Comparison of ENCODE assay signal across 1 cellular context in the genomic region with DNA sequence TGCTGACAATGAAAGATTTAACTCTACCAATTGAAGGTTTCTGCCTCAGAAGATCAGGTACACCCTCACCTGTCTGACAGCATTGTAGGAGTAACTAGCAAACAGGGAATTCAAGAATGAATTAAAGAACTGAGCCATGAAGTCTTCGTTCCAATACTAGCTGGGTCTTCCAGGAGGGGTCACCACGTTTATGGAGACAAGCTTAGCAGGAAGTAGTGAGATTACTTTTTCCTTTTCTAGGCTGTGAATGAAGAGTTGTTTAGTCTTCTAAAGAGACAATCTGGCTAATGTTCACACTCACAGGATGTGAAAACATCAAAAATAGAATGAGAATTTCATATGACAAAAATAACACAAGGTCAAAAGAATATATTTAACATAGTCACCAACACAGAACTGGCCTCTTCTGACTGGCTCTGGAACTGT.
TF ChIP-seq lines count a peak whose summit lies in the region.

No MANE protein-coding gene starts in this region.

TF ChIP-seq in GM12878, 131 proteins besides CTCF, POLR2A, EP300 and RAD21 (continued from another document and continues in another):
- TF ChIP-seq, protein P1, sequence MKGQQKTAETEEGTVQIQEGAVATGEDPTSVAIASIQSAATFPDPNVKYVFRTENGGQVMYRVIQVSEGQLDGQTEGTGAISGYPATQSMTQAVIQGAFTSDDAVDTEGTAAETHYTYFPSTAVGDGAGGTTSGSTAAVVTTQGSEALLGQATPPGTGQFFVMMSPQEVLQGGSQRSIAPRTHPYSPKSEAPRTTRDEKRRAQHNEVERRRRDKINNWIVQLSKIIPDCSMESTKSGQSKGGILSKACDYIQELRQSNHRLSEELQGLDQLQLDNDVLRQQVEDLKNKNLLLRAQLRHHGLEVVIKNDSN (IDR thresholded peaks at IDR 0.05; ENCODE audit: borderline replicate concordance, extremely low read length, insufficient read depth, low read depth, low read length): no peak
- TF ChIP-seq SMAD1 (IDR thresholded peaks at IDR 0.05; ENCODE audit: low read depth, partially characterized antibody): no peak
- TF ChIP-seq CEBPB (IDR thresholded peaks at IDR 0.05; ENCODE audit: borderline replicate concordance in 1 of 2, low read depth in 2 of 2, low read length in 2 of 2): no peak
- TF ChIP-seq PAX8 (IDR thresholded peaks at IDR 0.05): no peak
- TF ChIP-seq POLR2AphosphoS2 (IDR thresholded peaks at IDR 0.05; ENCODE audit: low read depth, low read length): no peak
- TF ChIP-seq CHD1 (IDR thresholded peaks at IDR 0.05; ENCODE audit: low read depth, low read length): no peak
- peak; percentile 99 for TF ChIP-seq MEF2A (IDR thresholded peaks at IDR 0.05; ENCODE audit: insufficient read depth, low read depth, low read length)
- no peak for TF ChIP-seq LARP7 (IDR thresholded peaks at IDR 0.05)
- no peak for TF ChIP-seq EZH2 (IDR thresholded peaks at IDR 0.05; ENCODE audit: borderline replicate concordance, control insufficient read depth, low read depth, low read length)
- TF ChIP-seq, protein P2, sequence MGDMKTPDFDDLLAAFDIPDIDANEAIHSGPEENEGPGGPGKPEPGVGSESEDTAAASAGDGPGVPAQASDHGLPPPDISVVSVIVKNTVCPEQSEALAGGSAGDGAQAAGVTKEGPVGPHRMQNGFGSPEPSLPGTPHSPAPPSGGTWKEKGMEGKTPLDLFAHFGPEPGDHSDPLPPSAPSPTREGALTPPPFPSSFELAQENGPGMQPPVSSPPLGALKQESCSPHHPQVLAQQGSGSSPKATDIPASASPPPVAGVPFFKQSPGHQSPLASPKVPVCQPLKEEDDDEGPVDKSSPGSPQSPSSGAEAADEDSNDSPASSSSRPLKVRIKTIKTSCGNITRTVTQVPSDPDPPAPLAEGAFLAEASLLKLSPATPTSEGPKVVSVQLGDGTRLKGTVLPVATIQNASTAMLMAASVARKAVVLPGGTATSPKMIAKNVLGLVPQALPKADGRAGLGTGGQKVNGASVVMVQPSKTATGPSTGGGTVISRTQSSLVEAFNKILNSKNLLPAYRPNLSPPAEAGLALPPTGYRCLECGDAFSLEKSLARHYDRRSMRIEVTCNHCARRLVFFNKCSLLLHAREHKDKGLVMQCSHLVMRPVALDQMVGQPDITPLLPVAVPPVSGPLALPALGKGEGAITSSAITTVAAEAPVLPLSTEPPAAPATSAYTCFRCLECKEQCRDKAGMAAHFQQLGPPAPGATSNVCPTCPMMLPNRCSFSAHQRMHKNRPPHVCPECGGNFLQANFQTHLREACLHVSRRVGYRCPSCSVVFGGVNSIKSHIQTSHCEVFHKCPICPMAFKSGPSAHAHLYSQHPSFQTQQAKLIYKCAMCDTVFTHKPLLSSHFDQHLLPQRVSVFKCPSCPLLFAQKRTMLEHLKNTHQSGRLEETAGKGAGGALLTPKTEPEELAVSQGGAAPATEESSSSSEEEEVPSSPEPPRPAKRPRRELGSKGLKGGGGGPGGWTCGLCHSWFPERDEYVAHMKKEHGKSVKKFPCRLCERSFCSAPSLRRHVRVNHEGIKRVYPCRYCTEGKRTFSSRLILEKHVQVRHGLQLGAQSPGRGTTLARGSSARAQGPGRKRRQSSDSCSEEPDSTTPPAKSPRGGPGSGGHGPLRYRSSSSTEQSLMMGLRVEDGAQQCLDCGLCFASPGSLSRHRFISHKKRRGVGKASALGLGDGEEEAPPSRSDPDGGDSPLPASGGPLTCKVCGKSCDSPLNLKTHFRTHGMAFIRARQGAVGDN (IDR thresholded peaks at IDR 0.05): peak; percentile 69
- TF ChIP-seq ESRRA (IDR thresholded peaks at IDR 0.05; ENCODE audit: low read length): peak; percentile 56; the same call in 1 of the 2 replicates
- no peak for TF ChIP-seq JUNB (IDR thresholded peaks at IDR 0.05)
- TF ChIP-seq, protein P3, sequence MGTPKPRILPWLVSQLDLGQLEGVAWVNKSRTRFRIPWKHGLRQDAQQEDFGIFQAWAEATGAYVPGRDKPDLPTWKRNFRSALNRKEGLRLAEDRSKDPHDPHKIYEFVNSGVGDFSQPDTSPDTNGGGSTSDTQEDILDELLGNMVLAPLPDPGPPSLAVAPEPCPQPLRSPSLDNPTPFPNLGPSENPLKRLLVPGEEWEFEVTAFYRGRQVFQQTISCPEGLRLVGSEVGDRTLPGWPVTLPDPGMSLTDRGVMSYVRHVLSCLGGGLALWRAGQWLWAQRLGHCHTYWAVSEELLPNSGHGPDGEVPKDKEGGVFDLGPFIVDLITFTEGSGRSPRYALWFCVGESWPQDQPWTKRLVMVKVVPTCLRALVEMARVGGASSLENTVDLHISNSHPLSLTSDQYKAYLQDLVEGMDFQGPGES (IDR thresholded peaks at IDR 0.05): no peak
- TF ChIP-seq TCF7 (IDR thresholded peaks at IDR 0.05; ENCODE audit: borderline replicate concordance): no peak
- no peak for TF ChIP-seq SIX5 (IDR thresholded peaks at IDR 0.05; ENCODE audit: low read depth, low read length, severe bottlenecking)
- peak; percentile 83; the same call in 1 of the 2 replicates for TF ChIP-seq TBL1XR1 (IDR thresholded peaks at IDR 0.05; ENCODE audit: low read depth, low read length)
- TF ChIP-seq EED (IDR thresholded peaks at IDR 0.05; ENCODE audit: low read depth): peak; percentile 68; the same call in 1 of the 2 replicates
- TF ChIP-seq ZNF207 (IDR thresholded peaks at IDR 0.05; ENCODE audit: borderline replicate concordance): no peak
- TF ChIP-seq, protein P4, sequence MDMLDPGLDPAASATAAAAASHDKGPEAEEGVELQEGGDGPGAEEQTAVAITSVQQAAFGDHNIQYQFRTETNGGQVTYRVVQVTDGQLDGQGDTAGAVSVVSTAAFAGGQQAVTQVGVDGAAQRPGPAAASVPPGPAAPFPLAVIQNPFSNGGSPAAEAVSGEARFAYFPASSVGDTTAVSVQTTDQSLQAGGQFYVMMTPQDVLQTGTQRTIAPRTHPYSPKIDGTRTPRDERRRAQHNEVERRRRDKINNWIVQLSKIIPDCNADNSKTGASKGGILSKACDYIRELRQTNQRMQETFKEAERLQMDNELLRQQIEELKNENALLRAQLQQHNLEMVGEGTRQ (IDR thresholded peaks at IDR 0.05; ENCODE audit: borderline replicate concordance, low read depth, low read length): no peak
- TF ChIP-seq NFXL1 (IDR thresholded peaks at IDR 0.05; ENCODE audit: borderline replicate concordance): no peak
- TF ChIP-seq RB1 (IDR thresholded peaks at IDR 0.05; ENCODE audit: borderline replicate concordance): no peak
- TF ChIP-seq SPI1 (IDR thresholded peaks at IDR 0.05; ENCODE audit: borderline replicate concordance, insufficient read depth, low read depth, low read length): no peak
- TF ChIP-seq, protein P5, sequence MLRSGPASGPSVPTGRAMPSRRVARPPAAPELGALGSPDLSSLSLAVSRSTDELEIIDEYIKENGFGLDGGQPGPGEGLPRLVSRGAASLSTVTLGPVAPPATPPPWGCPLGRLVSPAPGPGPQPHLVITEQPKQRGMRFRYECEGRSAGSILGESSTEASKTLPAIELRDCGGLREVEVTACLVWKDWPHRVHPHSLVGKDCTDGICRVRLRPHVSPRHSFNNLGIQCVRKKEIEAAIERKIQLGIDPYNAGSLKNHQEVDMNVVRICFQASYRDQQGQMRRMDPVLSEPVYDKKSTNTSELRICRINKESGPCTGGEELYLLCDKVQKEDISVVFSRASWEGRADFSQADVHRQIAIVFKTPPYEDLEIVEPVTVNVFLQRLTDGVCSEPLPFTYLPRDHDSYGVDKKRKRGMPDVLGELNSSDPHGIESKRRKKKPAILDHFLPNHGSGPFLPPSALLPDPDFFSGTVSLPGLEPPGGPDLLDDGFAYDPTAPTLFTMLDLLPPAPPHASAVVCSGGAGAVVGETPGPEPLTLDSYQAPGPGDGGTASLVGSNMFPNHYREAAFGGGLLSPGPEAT (IDR thresholded peaks at IDR 0.05; ENCODE audit: low read depth): peak; percentile 59; the same call in 1 of the 2 replicates
- peak; percentile 49; the same call in 1 of the 2 replicates for TF ChIP-seq ATF7 (IDR thresholded peaks at IDR 0.05; ENCODE audit: low read depth)
- peak in 1 of 2 experiments; percentile 77; a peak in 2 of 4 replicates for TF ChIP-seq SRF (IDR thresholded peaks at IDR 0.05; ENCODE audit: low read depth in 2 of 2, low read length in 2 of 2)
- no peak for TF ChIP-seq JUND (IDR thresholded peaks at IDR 0.05; ENCODE audit: low read depth, low read length)
- 0 out of 2 replicates have a peak, but pooled peaks have one; percentile 23 for TF ChIP-seq CBX5 (IDR thresholded peaks at IDR 0.05; ENCODE audit: low read depth)
- TF ChIP-seq, protein P6, sequence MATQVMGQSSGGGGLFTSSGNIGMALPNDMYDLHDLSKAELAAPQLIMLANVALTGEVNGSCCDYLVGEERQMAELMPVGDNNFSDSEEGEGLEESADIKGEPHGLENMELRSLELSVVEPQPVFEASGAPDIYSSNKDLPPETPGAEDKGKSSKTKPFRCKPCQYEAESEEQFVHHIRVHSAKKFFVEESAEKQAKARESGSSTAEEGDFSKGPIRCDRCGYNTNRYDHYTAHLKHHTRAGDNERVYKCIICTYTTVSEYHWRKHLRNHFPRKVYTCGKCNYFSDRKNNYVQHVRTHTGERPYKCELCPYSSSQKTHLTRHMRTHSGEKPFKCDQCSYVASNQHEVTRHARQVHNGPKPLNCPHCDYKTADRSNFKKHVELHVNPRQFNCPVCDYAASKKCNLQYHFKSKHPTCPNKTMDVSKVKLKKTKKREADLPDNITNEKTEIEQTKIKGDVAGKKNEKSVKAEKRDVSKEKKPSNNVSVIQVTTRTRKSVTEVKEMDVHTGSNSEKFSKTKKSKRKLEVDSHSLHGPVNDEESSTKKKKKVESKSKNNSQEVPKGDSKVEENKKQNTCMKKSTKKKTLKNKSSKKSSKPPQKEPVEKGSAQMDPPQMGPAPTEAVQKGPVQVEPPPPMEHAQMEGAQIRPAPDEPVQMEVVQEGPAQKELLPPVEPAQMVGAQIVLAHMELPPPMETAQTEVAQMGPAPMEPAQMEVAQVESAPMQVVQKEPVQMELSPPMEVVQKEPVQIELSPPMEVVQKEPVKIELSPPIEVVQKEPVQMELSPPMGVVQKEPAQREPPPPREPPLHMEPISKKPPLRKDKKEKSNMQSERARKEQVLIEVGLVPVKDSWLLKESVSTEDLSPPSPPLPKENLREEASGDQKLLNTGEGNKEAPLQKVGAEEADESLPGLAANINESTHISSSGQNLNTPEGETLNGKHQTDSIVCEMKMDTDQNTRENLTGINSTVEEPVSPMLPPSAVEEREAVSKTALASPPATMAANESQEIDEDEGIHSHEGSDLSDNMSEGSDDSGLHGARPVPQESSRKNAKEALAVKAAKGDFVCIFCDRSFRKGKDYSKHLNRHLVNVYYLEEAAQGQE (IDR thresholded peaks at IDR 0.05; ENCODE audit: low read depth, low read length): no peak
- no peak for TF ChIP-seq KDM1A (IDR thresholded peaks at IDR 0.05; ENCODE audit: borderline replicate concordance)
- TF ChIP-seq SMAD5 (IDR thresholded peaks at IDR 0.05; ENCODE audit: low read depth): no peak
- TF ChIP-seq, protein P7, sequence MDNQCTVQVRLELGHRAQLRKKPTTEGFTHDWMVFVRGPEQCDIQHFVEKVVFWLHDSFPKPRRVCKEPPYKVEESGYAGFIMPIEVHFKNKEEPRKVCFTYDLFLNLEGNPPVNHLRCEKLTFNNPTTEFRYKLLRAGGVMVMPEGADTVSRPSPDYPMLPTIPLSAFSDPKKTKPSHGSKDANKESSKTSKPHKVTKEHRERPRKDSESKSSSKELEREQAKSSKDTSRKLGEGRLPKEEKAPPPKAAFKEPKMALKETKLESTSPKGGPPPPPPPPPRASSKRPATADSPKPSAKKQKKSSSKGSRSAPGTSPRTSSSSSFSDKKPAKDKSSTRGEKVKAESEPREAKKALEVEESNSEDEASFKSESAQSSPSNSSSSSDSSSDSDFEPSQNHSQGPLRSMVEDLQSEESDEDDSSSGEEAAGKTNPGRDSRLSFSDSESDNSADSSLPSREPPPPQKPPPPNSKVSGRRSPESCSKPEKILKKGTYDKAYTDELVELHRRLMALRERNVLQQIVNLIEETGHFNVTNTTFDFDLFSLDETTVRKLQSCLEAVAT (IDR thresholded peaks at IDR 0.05): peak; percentile 35; the same call in 1 of the 2 replicates
- TF ChIP-seq STAT1 (conservative IDR thresholded peaks at IDR 0.05): no peak
- no peak for TF ChIP-seq TAF1 (IDR thresholded peaks at IDR 0.05; ENCODE audit: borderline replicate concordance, low read depth, low read length)
- no peak; the same call in 1 of the 2 replicates for TF ChIP-seq NR2F1 (conservative IDR thresholded peaks at IDR 0.05)
- TF ChIP-seq BCL11A (IDR thresholded peaks at IDR 0.05; ENCODE audit: low read depth, low read length): no peak
- no peak for TF ChIP-seq HDGF (IDR thresholded peaks at IDR 0.05)
- no peak for TF ChIP-seq WRNIP1 (IDR thresholded peaks at IDR 0.05; ENCODE audit: borderline replicate concordance, low read depth, low read length)
- peak; percentile 84; the same call in 1 of the 2 replicates for TF ChIP-seq ASH2L (IDR thresholded peaks at IDR 0.05; ENCODE audit: borderline replicate concordance, low read depth)
- TF ChIP-seq CBFB (IDR thresholded peaks at IDR 0.05; ENCODE audit: low read depth): no peak
- TF ChIP-seq BACH1 (IDR thresholded peaks at IDR 0.05; ENCODE audit: borderline replicate concordance): no peak
- TF ChIP-seq ZNF622 (IDR thresholded peaks at IDR 0.05): no peak
- no peak for TF ChIP-seq TCF3 (IDR thresholded peaks at IDR 0.05; ENCODE audit: borderline replicate concordance, insufficient read depth, low read depth, low read length)
- TF ChIP-seq, protein P8, sequence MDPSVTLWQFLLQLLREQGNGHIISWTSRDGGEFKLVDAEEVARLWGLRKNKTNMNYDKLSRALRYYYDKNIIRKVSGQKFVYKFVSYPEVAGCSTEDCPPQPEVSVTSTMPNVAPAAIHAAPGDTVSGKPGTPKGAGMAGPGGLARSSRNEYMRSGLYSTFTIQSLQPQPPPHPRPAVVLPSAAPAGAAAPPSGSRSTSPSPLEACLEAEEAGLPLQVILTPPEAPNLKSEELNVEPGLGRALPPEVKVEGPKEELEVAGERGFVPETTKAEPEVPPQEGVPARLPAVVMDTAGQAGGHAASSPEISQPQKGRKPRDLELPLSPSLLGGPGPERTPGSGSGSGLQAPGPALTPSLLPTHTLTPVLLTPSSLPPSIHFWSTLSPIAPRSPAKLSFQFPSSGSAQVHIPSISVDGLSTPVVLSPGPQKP (IDR thresholded peaks at IDR 0.05; ENCODE audit: low read depth, low read length): 0 out of 2 replicates have a peak, but pooled peaks have one; percentile 5
